In genomic region chr4:115609631-115610030, GRCh38 we compare ENCODE assay signal across 18 cellular contexts.
"Had no signal": no experiment of that assay in that cellular context is flagged by ENCODE, and none has a peak within 500 bp of the region (broad histone marks: within the 10 kb centered on the region; RNA-seq: fewer than 3 reads in every experiment).

No MANE protein-coding gene starts in this region.

- H3K4me1 ChIP-seq: esophagus muscularis mucosa, foreskin keratinocyte, gastroesophageal sphincter, heart left ventricle, left lung, lower lobe of right lung had no signal

- H3K36me3 ChIP-seq: esophagus muscularis mucosa, gastroesophageal sphincter, heart left ventricle, left lung, lower lobe of right lung had no signal

- H3K27me3 ChIP-seq: dorsolateral prefrontal cortex, esophagus muscularis mucosa, foreskin keratinocyte, gastroesophageal sphincter, heart left ventricle, hepatocyte, left lung had no signal

- DNase-seq: dermis blood vessel endothelial cell; dorsolateral prefrontal cortex; effector CD4-positive, alpha-beta T cell; effector memory CD4-positive, alpha-beta T cell; foreskin keratinocyte; heart left ventricle; hypothalamus; left cardiac atrium; left lung; left ventricle myocardium superior; lower lobe of right lung; mesenchymal stem cell; mucosa of descending colon; naive B cell had no signal

- H3K27ac ChIP-seq: coronary artery, dorsolateral prefrontal cortex, esophagus muscularis mucosa, foreskin keratinocyte, gastroesophageal sphincter, heart left ventricle, hepatocyte, left lung, lower lobe of right lung had no signal

- H3K4me3 ChIP-seq: coronary artery, dorsolateral prefrontal cortex, esophagus muscularis mucosa, gastroesophageal sphincter, heart left ventricle, hepatocyte, left lung, lower lobe of right lung, mucosa of descending colon had no signal

- H3K9me3 ChIP-seq: esophagus muscularis mucosa, gastroesophageal sphincter, heart left ventricle, left lung, lower lobe of right lung, mucosa of descending colon had no signal
